ENCODE assay signal across 19 cellular contexts in genomic region chr15:34490421-34491193, GRCh38. TPM values are rescaled to one million over a fixed set of nuclear protein-coding genes. Genes with fewer than 3 reads are reported as not detected.
A peak's percentile ranks its signal among the peaks of the same experiment; 100 is the strongest.
DNase-seq lines count a peak whose midpoint lies in the region; ATAC-seq and TF ChIP-seq lines count a peak whose summit lies in the region.
"Had no signal": no experiment of that assay in that cellular context is flagged by ENCODE, and none has a peak within 500 bp of the region (broad histone marks: within the 10 kb centered on the region; RNA-seq: fewer than 3 reads in every experiment).

No MANE protein-coding gene starts in this region.

- H3K4me1 ChIP-seq in iPS-15b (ENCODE audit: control insufficient read depth, insufficient read depth, low read length), result no peaks in the 10 kb centered on the region
- no peaks in the 10 kb centered on the region for H3K4me1 ChIP-seq in neuron (ENCODE audit: insufficient read depth, low read length)

- peaks cover 6% of the 10 kb centered on the region for H3K9me3 Mint-ChIP-seq in natural killer cell treated with Interleukin-12 subunit alpha and Interleukin-12 subunit beta and Interleukin-15 and Interleukin-18, amount 100 ng/mL, for 72 hours
- peaks cover 3% of the 10 kb centered on the region in 2 donors for H3K9me3 Mint-ChIP-seq in natural killer cell
- peaks cover 15% of the 10 kb centered on the region for H3K9me3 Mint-ChIP-seq in HFFc6
- H3K9me3 Mint-ChIP-seq in activated CD4-positive, alpha-beta memory T cell treated with anti-CD3 and anti-CD28 coated beads, Interleukin-2, amount 10 ng/mL, durations not matched to agents 7 days and 5 days, result peaks cover 5% of the 10 kb centered on the region

- ATAC-seq in natural killer cell treated with Interleukin-12 subunit alpha and Interleukin-12 subunit beta and Interleukin-15 and Interleukin-18, amount 100 ng/mL, for 72 hours, result no peak
- no peak for ATAC-seq in natural killer cell
- ATAC-seq: effector memory CD8-positive, alpha-beta T cell; heart right ventricle; left lobe of liver; stimulated activated effector memory CD8-positive, alpha-beta T cell treated with anti-CD3 and anti-CD28 coated beads, Interleukin-12 subunit alpha, Interleukin-12 subunit beta, amount 100 ng/mL, for 72 hours had no signal

- H3K9me3 ChIP-seq in iPS-15b (ENCODE audit: control insufficient read depth, insufficient read depth, low read length) (no peaks in the 10 kb centered on the region), neuron (ENCODE audit: low read length) (peaks cover 21% of the 10 kb centered on the region)
- H3K9me3 ChIP-seq: thyroid gland had no signal

- TF ChIP-seq CTCF in natural killer cell (IDR thresholded peaks at IDR 0.05), result no peak
- no peak for TF ChIP-seq CTCF in HFFc6 (IDR thresholded peaks at IDR 0.05)

- peaks cover 13% of the 10 kb centered on the region for H3K36me3 Mint-ChIP-seq in natural killer cell treated with Interleukin-12 subunit alpha and Interleukin-12 subunit beta and Interleukin-15 and Interleukin-18, amount 100 ng/mL, for 72 hours
- H3K36me3 Mint-ChIP-seq in natural killer cell (peaks cover 16% of the 10 kb centered on the region), HFFc6 (ENCODE audit: low read depth) (peaks cover 5% of the 10 kb centered on the region; the same call in 1 of the 2 replicates)
- peaks cover 5% of the 10 kb centered on the region for H3K36me3 Mint-ChIP-seq in activated CD4-positive, alpha-beta memory T cell treated with anti-CD3 and anti-CD28 coated beads, Interleukin-2, amount 10 ng/mL, durations not matched to agents 7 days and 5 days (ENCODE audit: low read depth)
- H3K36me3 Mint-ChIP-seq: stimulated activated effector memory CD8-positive, alpha-beta T cell treated with anti-CD3 and anti-CD28 coated beads, Interleukin-12 subunit alpha, Interleukin-12 subunit beta, amount 100 ng/mL, for 72 hours had no signal

- no peak overlapping the region for H3K9ac ChIP-seq in iPS-15b (ENCODE audit: low read depth, low read length)

- no peak overlapping the region for H2AFZ ChIP-seq in neuron (ENCODE audit: low read depth, low read length)

- no peak for DNase-seq in natural killer cell treated with Interleukin-12 subunit alpha and Interleukin-12 subunit beta and Interleukin-15 and Interleukin-18, amount 100 ng/mL, for 72 hours (ENCODE audit: low spot score)
- no peak for DNase-seq in natural killer cell
- DNase-seq in activated gamma-delta T cell (lab: John Stamatoyannopoulos, UW), result no peak
- no peak for DNase-seq in HFFc6
- DNase-seq in activated CD4-positive, alpha-beta memory T cell treated with anti-CD3 and anti-CD28 coated beads, Interleukin-2, amount 10 ng/mL, durations not matched to agents 7 days and 5 days, result no peak
- DNase-seq in NCI-H1092 (lab: John Stamatoyannopoulos, UW), result no peak
- DNase-seq: activated CD4-positive, CD25-positive, alpha-beta regulatory T cell; activated CD8-positive, alpha-beta memory T cell treated with anti-CD3 and anti-CD28 coated beads for 24 hours; DMS 273 treated with DMSO at 0.1 percent for 48 hours; effector memory CD8-positive, alpha-beta T cell; heart right ventricle; T-helper 2 cell; thyroid gland had no signal

- H3K4me1 Mint-ChIP-seq in natural killer cell treated with Interleukin-12 subunit alpha and Interleukin-12 subunit beta and Interleukin-15 and Interleukin-18, amount 100 ng/mL, for 72 hours (ENCODE audit: low read depth in 2 of 2), result peaks cover 0 to 3% of the 10 kb centered on the region in 2 donors
- H3K4me1 Mint-ChIP-seq in natural killer cell, result no peaks in the 10 kb centered on the region
- H3K4me1 Mint-ChIP-seq in HFFc6 (ENCODE audit: low read depth), result no peaks in the 10 kb centered on the region
- peaks cover 2% of the 10 kb centered on the region for H3K4me1 Mint-ChIP-seq in activated CD4-positive, alpha-beta memory T cell treated with anti-CD3 and anti-CD28 coated beads, Interleukin-2, amount 10 ng/mL, durations not matched to agents 7 days and 5 days
- H3K4me1 Mint-ChIP-seq: central memory CD8-positive, alpha-beta T cell had no signal

- H3K36me3 ChIP-seq in iPS-15b (ENCODE audit: control insufficient read depth, insufficient read depth, low read length) (no peaks in the 10 kb centered on the region), neuron (ENCODE audit: insufficient read depth, low read length) (no peaks in the 10 kb centered on the region)
- H3K36me3 ChIP-seq: heart right ventricle, thyroid gland had no signal

- peaks cover 43% of the 10 kb centered on the region for H3K27me3 ChIP-seq in iPS-15b (ENCODE audit: control insufficient read depth, insufficient read depth, low read length)
- peaks cover 52% of the 10 kb centered on the region for H3K27me3 ChIP-seq in neuron (ENCODE audit: insufficient read depth, low read length)
- H3K27me3 ChIP-seq: thyroid gland had no signal

- H3K27me3 Mint-ChIP-seq in natural killer cell treated with Interleukin-12 subunit alpha and Interleukin-12 subunit beta and Interleukin-15 and Interleukin-18, amount 100 ng/mL, for 72 hours, result peaks cover 40 to 62% of the 10 kb centered on the region in 2 donors
- H3K27me3 Mint-ChIP-seq in natural killer cell (ENCODE audit: low read depth in 2 of 2), result peaks cover 44 to 55% of the 10 kb centered on the region in 2 donors
- peaks cover 23% of the 10 kb centered on the region for H3K27me3 Mint-ChIP-seq in HFFc6 (ENCODE audit: insufficient read depth)
- H3K27me3 Mint-ChIP-seq in activated CD4-positive, alpha-beta memory T cell treated with anti-CD3 and anti-CD28 coated beads, Interleukin-2, amount 10 ng/mL, durations not matched to agents 7 days and 5 days, result peaks cover 50% of the 10 kb centered on the region

- no peak overlapping the region for H3K27ac Mint-ChIP-seq in natural killer cell treated with Interleukin-12 subunit alpha and Interleukin-12 subunit beta and Interleukin-15 and Interleukin-18, amount 100 ng/mL, for 72 hours
- no peak overlapping the region for H3K27ac Mint-ChIP-seq in natural killer cell
- no peak overlapping the region for H3K27ac Mint-ChIP-seq in HFFc6
- no peak overlapping the region for H3K27ac Mint-ChIP-seq in activated CD4-positive, alpha-beta memory T cell treated with anti-CD3 and anti-CD28 coated beads, Interleukin-2, amount 10 ng/mL, durations not matched to agents 7 days and 5 days
- H3K27ac Mint-ChIP-seq: activated T-helper 1 cell treated with anti-CD3 and anti-CD28 coated beads, Interleukin-12 subunit alpha, Interleukin-12 subunit beta, Interleukin-2, Interleukin-4 antibody, amounts not matched to agents 30 ng/mL and 10 ng/mL and 1 ng/mL, durations not matched to agents 14 hours and 24 hours and 36 hours; effector memory CD8-positive, alpha-beta T cell; stimulated activated effector memory CD8-positive, alpha-beta T cell treated with anti-CD3 and anti-CD28 coated beads, Interleukin-12 subunit alpha, Interleukin-12 subunit beta, amount 100 ng/mL, for 72 hours had no signal

- H3K4me3 Mint-ChIP-seq in natural killer cell treated with Interleukin-12 subunit alpha and Interleukin-12 subunit beta and Interleukin-15 and Interleukin-18, amount 100 ng/mL, for 72 hours, result peak overlapping the region; percentile 6
- H3K4me3 Mint-ChIP-seq in natural killer cell (no peak overlapping the region), HFFc6 (no peak overlapping the region)
- H3K4me3 Mint-ChIP-seq in activated CD4-positive, alpha-beta memory T cell treated with anti-CD3 and anti-CD28 coated beads, Interleukin-2, amount 10 ng/mL, durations not matched to agents 7 days and 5 days, result no peak overlapping the region
- H3K4me3 Mint-ChIP-seq: activated T-helper 1 cell treated with anti-CD3 and anti-CD28 coated beads, Interleukin-12 subunit alpha, Interleukin-12 subunit beta, Interleukin-2, Interleukin-4 antibody, amounts not matched to agents 30 ng/mL and 10 ng/mL and 1 ng/mL, durations not matched to agents 14 hours and 24 hours and 36 hours; central memory CD8-positive, alpha-beta T cell; effector memory CD8-positive, alpha-beta T cell; stimulated activated effector memory CD8-positive, alpha-beta T cell treated with anti-CD3 and anti-CD28 coated beads, Interleukin-12 subunit alpha, Interleukin-12 subunit beta, amount 100 ng/mL, for 72 hours had no signal

- intact Hi-C loops in natural killer cell (cut with micrococcal nuclease), result no loop called here

- H3K4me3 ChIP-seq in iPS-15b (ENCODE audit: low read depth, low read length) (peak overlapping the region; percentile 23), neuron (ENCODE audit: low read length) (peak overlapping the region; percentile 27)
- H3K4me3 ChIP-seq: heart right ventricle, thyroid gland had no signal

- POLR2A ChIA-PET in activated CD4-positive, alpha-beta memory T cell treated with anti-CD3 and anti-CD28 coated beads, Interleukin-2, amount 10 ng/mL, durations not matched to agents 7 days and 5 days (lab: Charles Lee), result no interaction called here

- CTCF ChIA-PET in activated CD4-positive, alpha-beta memory T cell treated with anti-CD3 and anti-CD28 coated beads, Interleukin-2, amount 10 ng/mL, durations not matched to agents 7 days and 5 days (lab: Charles Lee), result no interaction called here

RNA-seq across cellular contexts. Expression of gene GOLGA8A, which starts 53.0 kb away (rescaled TPM):
- total RNA-seq in natural killer cell treated with Interleukin-12 subunit alpha and Interleukin-12 subunit beta and Interleukin-15 and Interleukin-18, amount 100 ng/mL, for 72 hours, result 100 to 1,000 TPM; 228 to 360 TPM
- total RNA-seq in natural killer cell, result 100 to 1,000 TPM; 174 to 265 (median 201) TPM
- 1 to 10 TPM in 4 of 6 experiments, under 1 TPM in 2; 0.80 to 3.1 (median 1.6) TPM for total RNA-seq in HFFc6 (2021; fragmentation: NEBNext Ultra II Directional; extraction: Animal tissue kit (Norgen Biotek cat#: 25700))
- total RNA-seq in activated CD4-positive, alpha-beta memory T cell treated with anti-CD3 and anti-CD28 coated beads, Interleukin-2, amount 10 ng/mL, durations not matched to agents 7 days and 5 days, result 100 to 1,000 TPM; 170 TPM

Comparison
In these comparisons a context has a peak if more than half of its experiments do, and no peak if none do; other contexts are left out.
1. RNA of gene GOLGA8A, which starts 53.0 kb away (total RNA-seq): 228 to 360 TPM in natural killer cell treated with Interleukin-12 subunit alpha and Interleukin-12 subunit beta and Interleukin-15 and Interleukin-18, amount 100 ng/mL, for 72 hours, 174 to 265 TPM in natural killer cell and 170 TPM in activated CD4-positive, alpha-beta memory T cell treated with anti-CD3 and anti-CD28 coated beads, Interleukin-2, amount 10 ng/mL, durations not matched to agents 7 days and 5 days; 0.80 to 3.1 TPM in HFFc6; every median in the first group is over 10 times any median in the second.